ENCODE assay signal across 9 cellular contexts in the genomic region with DNA sequence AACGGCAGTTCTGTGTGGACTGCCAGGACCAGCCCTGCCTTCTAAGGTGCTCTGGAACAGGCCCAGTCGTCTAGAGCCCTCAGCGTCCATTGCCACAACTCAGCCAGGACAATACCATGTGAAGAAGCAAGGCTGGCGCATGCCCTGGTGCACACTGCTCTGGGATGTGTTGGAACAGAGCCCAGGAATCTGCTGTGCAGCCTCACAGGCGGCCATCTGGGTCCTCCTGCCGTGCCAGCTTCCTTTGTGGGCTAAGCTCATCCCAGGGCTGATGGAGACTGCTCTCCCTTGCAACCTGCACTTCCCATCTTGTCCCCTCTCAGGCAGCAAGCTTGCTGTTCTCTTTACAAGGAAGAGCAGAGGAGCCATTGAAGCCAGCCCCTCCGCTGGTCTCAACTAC.
DNase-seq lines count a peak whose midpoint lies in the region; TF ChIP-seq lines count a peak whose summit lies in the region.
"Had no signal": no experiment of that assay in that cellular context is flagged by ENCODE, and none has a peak within 500 bp of the region (broad histone marks: within the 10 kb centered on the region; RNA-seq: fewer than 3 reads in every experiment).

No MANE protein-coding gene starts in this region.

- peaks cover 0 to 37% (median 3%) of the 10 kb centered on the region in 3 donors for H3K27me3 ChIP-seq in stomach
- peaks cover 0 to 24% of the 10 kb centered on the region in 2 donors for H3K27me3 ChIP-seq in tibial artery

- no peak for TF ChIP-seq EP300 in stomach (IDR thresholded peaks at IDR 0.05)

- 34 to 56% (median 49%) methylated on average over 6 to 7 of the region's 7 CpGs for WGBS in stomach, 5 donors

- H3K4me3 ChIP-seq in epithelial cell of proximal tubule (ENCODE audit: low read depth, low read length), result no peak overlapping the region
- no peak overlapping the region for H3K4me3 ChIP-seq in stomach
- H3K4me3 ChIP-seq in tibial artery, result no peak overlapping the region

- intact Hi-C loops in stomach (cut with DNase I; ENCODE audit: low total_unique reads), result no loop called here
- intact Hi-C loops in tibial artery (cut with DNase I; ENCODE audit: low total_unique reads), result no loop called here

- peak; percentile 20 for DNase-seq in DMS79 (lab: John Stamatoyannopoulos, UW)
- peak; percentile 87 for DNase-seq in NCI-H2196 treated with DMSO at 0.1 percent for 48 hours (lab: John Stamatoyannopoulos, UW; ENCODE audit: unreplicated experiment)
- DNase-seq in epithelial cell of proximal tubule (ENCODE audit: low read depth), result peak; percentile 15
- peak in 53 of 56 donors; percentile 28 to 89 (median 77) for DNase-seq in nucleus accumbens (lab: John Stamatoyannopoulos, UW)
- DNase-seq in AG20443 (ENCODE audit: low spot score), result no peak
- DNase-seq in activated gamma-delta T cell (lab: John Stamatoyannopoulos, UW), result no peak
- no peak for DNase-seq in stomach
- no peak for DNase-seq in tibial artery
- DNase-seq: SIG-M5 had no signal

- H3K27ac ChIP-seq in stomach (no peak overlapping the region), tibial artery (no peak overlapping the region)

- H3K4me1 ChIP-seq in stomach (peaks cover 0 to 10% (median 0%) of the 10 kb centered on the region in 4 donors), tibial artery (no peaks in the 10 kb centered on the region)

- TF ChIP-seq POLR2A in stomach (IDR thresholded peaks at IDR 0.05), result no peak

- peaks cover 0 to 9% (median 6%) of the 10 kb centered on the region in 4 donors for H3K9me3 ChIP-seq in stomach
- no peaks in the 10 kb centered on the region for H3K9me3 ChIP-seq in tibial artery

- TF ChIP-seq CTCF in epithelial cell of proximal tubule (conservative IDR thresholded peaks at IDR 0.05; ENCODE audit: low read depth, low read length) (no peak), stomach (IDR thresholded peaks at IDR 0.05) (no peak), tibial artery (IDR thresholded peaks at IDR 0.05) (no peak)

- H3K36me3 ChIP-seq in stomach, result no peaks in the 10 kb centered on the region
- H3K36me3 ChIP-seq in tibial artery, result no peaks in the 10 kb centered on the region

Comparison
In these comparisons a context has a peak if more than half of its experiments do, and no peak if none do; other contexts are left out.
1. DNase-seq: peak in DMS79 (single experiment), NCI-H2196 treated with DMSO at 0.1 percent for 48 hours (single experiment), epithelial cell of proximal tubule (single experiment) and nucleus accumbens (53 of 56); none in AG20443 (single experiment), activated gamma-delta T cell (single experiment), stomach (single experiment) and tibial artery (0 of 2).